In the genomic region with DNA sequence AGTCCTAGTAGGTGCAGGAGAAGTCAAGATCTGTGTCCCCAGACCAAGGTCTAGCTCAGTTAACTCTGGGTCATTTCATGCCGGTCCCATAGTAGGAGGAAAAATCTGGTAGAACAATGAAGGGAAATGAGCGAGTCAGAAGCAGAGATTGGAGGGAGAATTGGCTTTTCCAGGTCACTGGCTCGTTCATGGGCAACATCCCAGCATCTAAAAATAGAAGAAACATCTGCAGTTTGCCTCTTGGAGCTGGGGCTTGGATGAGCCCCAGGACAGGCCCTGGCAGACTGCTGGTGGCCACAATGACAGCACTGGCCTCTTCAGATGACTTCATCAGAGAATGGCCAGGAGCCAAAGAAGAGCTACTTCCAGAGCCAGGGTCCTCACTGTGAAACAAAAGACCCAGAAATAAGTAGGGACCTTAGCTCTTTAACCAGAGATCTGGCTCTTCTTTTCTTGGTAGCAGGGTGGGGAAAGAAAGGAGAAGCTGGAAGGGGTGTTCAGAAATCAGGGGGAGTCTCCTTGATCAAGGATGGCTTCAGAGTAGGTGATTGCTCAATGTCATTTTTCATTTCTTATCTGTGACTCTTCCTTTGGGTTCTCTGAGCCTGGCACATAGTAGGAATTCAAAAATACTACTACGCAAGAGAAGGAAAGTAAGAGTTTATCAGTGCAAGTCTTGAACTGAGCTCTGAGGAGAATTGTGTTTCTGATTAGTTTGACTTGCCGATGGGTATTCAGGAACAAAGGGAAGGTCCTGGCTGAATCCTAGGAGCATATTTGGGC, we compare ENCODE assay signal across 12 cellular contexts.
A peak's percentile ranks its signal among the peaks of the same experiment; 100 is the strongest.
DNase-seq lines count a peak whose midpoint lies in the region; ATAC-seq, FAIRE-seq and TF ChIP-seq lines count a peak whose summit lies in the region.
"Had no signal": no experiment of that assay in that cellular context is flagged by ENCODE, and none has a peak within 500 bp of the region (broad histone marks: within the 10 kb centered on the region; RNA-seq: fewer than 3 reads in every experiment).

No MANE protein-coding gene starts in this region.

- ATAC-seq in right lobe of liver (peak; percentile 42 to 71 (median 59)), HepG2 (no peak), HG02885 (IDR thresholded peaks at IDR 0.05; ENCODE audit: poor library complexity, unreplicated experiment) (no peak)
- no peak for ATAC-seq in effector memory CD8-positive, alpha-beta T cell (replicated peaks)
- ATAC-seq: natural killer cell treated with Interleukin-12 subunit alpha and Interleukin-12 subunit beta and Interleukin-15 and Interleukin-18, amount 100 ng/mL, for 72 hours had no signal

- no peak for FAIRE-seq in HepG2 (lab: Jason Lieb, UNC)
- FAIRE-seq: TTC549 had no signal

- H3K9me3 Mint-ChIP-seq in effector memory CD8-positive, alpha-beta T cell = peaks cover 0 to 2% of the 10 kb centered on the region in 2 donors
- H3K9me3 Mint-ChIP-seq: natural killer cell treated with Interleukin-12 subunit alpha and Interleukin-12 subunit beta and Interleukin-15 and Interleukin-18, amount 100 ng/mL, for 72 hours had no signal

- no peak overlapping the region for H2AFZ ChIP-seq in HepG2 (ENCODE audit: low read length)

- 38% methylated on average over 5 of the region's 5 CpGs for WGBS in right lobe of liver (ENCODE audit: insufficient coverage, low coverage, low lambda C conversion rate, missing lambda C conversion rate)
- WGBS in HepG2 (ENCODE audit: low lambda C conversion rate) = 39% methylated on average over 5 of the region's 5 CpGs

- no peak overlapping the region for H3K4me2 ChIP-seq in HepG2 (ENCODE audit: low read depth, low read length)

- no peaks in the 10 kb centered on the region for H4K20me1 ChIP-seq in HepG2 (ENCODE audit: insufficient read depth, low read length)

- POLR2A ChIA-PET in HepG2 (lab: Yijun Ruan, JAX) = no interaction called here

- H3K9me3 ChIP-seq in right lobe of liver (peaks cover 0 to 3% (median 0%) of the 10 kb centered on the region in 4 donors), HepG2 (ENCODE audit: low read length) (peaks cover 13% of the 10 kb centered on the region), vagina (no peaks in the 10 kb centered on the region)

- BruUV-seq in HepG2 (replicated peaks; lab: Mats Ljungman, UMichigan) = no TSS peak

- no peak overlapping the region for H3K27ac ChIP-seq in right lobe of liver
- no peak overlapping the region for H3K27ac ChIP-seq in HepG2 (ENCODE audit: extremely low read length, insufficient read depth, low read length)
- peak overlapping the region in 4 of 59 donors; percentile 22 to 75 (median 44) for H3K27ac ChIP-seq in dorsolateral prefrontal cortex
- H3K27ac ChIP-seq in vagina = no peak overlapping the region

- peaks cover 21 to 44% of the 10 kb centered on the region in 2 donors for H3K27me3 Mint-ChIP-seq in effector memory CD8-positive, alpha-beta T cell

- in situ Hi-C loops in HepG2 (cut with HindIII; ENCODE audit: extremely low pct_ligation_motif_present, low pct_unique_long_range_greater_than_20kb) = no loop called here

- no peaks in the 10 kb centered on the region for H3K36me3 Mint-ChIP-seq in effector memory CD8-positive, alpha-beta T cell (ENCODE audit: insufficient read depth)

- TF ChIP-seq POLR2A in right lobe of liver (IDR thresholded peaks at IDR 0.05) (no peak), HepG2 (IDR thresholded peaks at IDR 0.05; ENCODE audit: insufficient read depth in 1 of 2, low read depth in 2 of 2, low read length in 2 of 2) (no peak), vagina (IDR thresholded peaks at IDR 0.05) (no peak)

- no peak overlapping the region for H3K9ac ChIP-seq in HepG2 (ENCODE audit: insufficient read depth, low read depth, low read length)

- no peak for DNase-seq in right lobe of liver
- no peak for DNase-seq in HepG2 (ENCODE audit: low spot score)
- peak in 9 of 10 donors; percentile 33 to 78 (median 68) for DNase-seq in dorsolateral prefrontal cortex
- DNase-seq in medulla oblongata (ENCODE audit: extremely low spot score) = peak; percentile 75
- no peak for DNase-seq in effector memory CD8-positive, alpha-beta T cell
- no peak for DNase-seq in vagina (ENCODE audit: extremely low spot score in 2 of 2)
- no peak for DNase-seq in activated naive CD4-positive, alpha-beta T cell treated with anti-CD3 and anti-CD28 coated beads, Interleukin-2, amount 50 U/mL, for 16 hours
- DNase-seq: activated naive CD4-positive, alpha-beta T cell; NCI-H774 had no signal

- H3K4me3 ChIP-seq in right lobe of liver (no peak overlapping the region), HepG2 (replicated peaks in 1 of 3; ENCODE audit: insufficient read depth in 1 of 3, low read depth in 2 of 3, low read length in 3 of 3) (no peak overlapping the region), dorsolateral prefrontal cortex (peak overlapping the region in 1 of 59 donors; percentile 20), vagina (no peak overlapping the region)

- H3K36me3 ChIP-seq in right lobe of liver (no peaks in the 10 kb centered on the region), HepG2 (replicated peaks in 1 of 2; ENCODE audit: control insufficient read depth in 1 of 2, insufficient read depth in 2 of 2, low read length in 2 of 2) (no peaks in the 10 kb centered on the region), vagina (no peaks in the 10 kb centered on the region)

- no peak overlapping the region for H3K27ac Mint-ChIP-seq in effector memory CD8-positive, alpha-beta T cell
- H3K27ac Mint-ChIP-seq: natural killer cell treated with Interleukin-12 subunit alpha and Interleukin-12 subunit beta and Interleukin-15 and Interleukin-18, amount 100 ng/mL, for 72 hours had no signal

- H3K4me3 Mint-ChIP-seq in effector memory CD8-positive, alpha-beta T cell = no peak overlapping the region
- H3K4me3 Mint-ChIP-seq: natural killer cell treated with Interleukin-12 subunit alpha and Interleukin-12 subunit beta and Interleukin-15 and Interleukin-18, amount 100 ng/mL, for 72 hours had no signal

- no peak for TF ChIP-seq EP300 in HepG2 (IDR thresholded peaks at IDR 0.05; ENCODE audit: low read depth in 2 of 2, low read length in 2 of 2)
- TF ChIP-seq EP300 in HepG2 (CRISPR knock-in tag; IDR thresholded peaks at IDR 0.05; ENCODE audit: borderline replicate concordance) = no peak

- CTCF ChIA-PET in HepG2 (lab: Yijun Ruan, JAX; ENCODE audit: low intra/inter-chr PET ratio, low total read pairs) = no interaction called here

- intact Hi-C loops in right lobe of liver (cut with DNase I) = no loop called here
- intact Hi-C loops in HepG2 (cut with micrococcal nuclease; ENCODE audit: unreplicated experiment) = no loop called here
- intact Hi-C loops in dorsolateral prefrontal cortex (cut with DNase I) = loop anchor here (2.0 to 10.0 kb wide), 3 partner anchors 101 to 291 kb away; a partner anchor contains a TSS
- intact Hi-C loops in vagina (cut with DNase I) = no loop called here

- no peak for TF ChIP-seq RAD21 in HepG2 (CRISPR knock-in tag; IDR thresholded peaks at IDR 0.05)

- H3K79me2 ChIP-seq in HepG2 (ENCODE audit: insufficient read depth, low read length) = no peaks in the 10 kb centered on the region

- TF ChIP-seq CTCF in right lobe of liver (IDR thresholded peaks at IDR 0.05) (no peak), HepG2 (CRISPR knock-in tag; IDR thresholded peaks at IDR 0.05) (no peak), dorsolateral prefrontal cortex (IDR thresholded peaks at IDR 0.05 in 54 of 56, conservative IDR thresholded peaks at IDR 0.05 in 2 of 56; ENCODE audit: low read depth in 1 of 56, partially characterized antibody in 56 of 56) (peak in 1 of 56 donors; percentile 13), vagina (IDR thresholded peaks at IDR 0.05) (no peak)

- H3K4me1 ChIP-seq in right lobe of liver (no peaks in the 10 kb centered on the region), HepG2 (ENCODE audit: insufficient read depth, low read length) (no peaks in the 10 kb centered on the region), vagina (no peaks in the 10 kb centered on the region)

- no peaks in the 10 kb centered on the region for H3K27me3 ChIP-seq in right lobe of liver
- no peaks in the 10 kb centered on the region for H3K27me3 ChIP-seq in HepG2 (ENCODE audit: control insufficient read depth in 1 of 2, insufficient read depth in 2 of 2, low read length in 2 of 2)
- no peaks in the 10 kb centered on the region for H3K27me3 ChIP-seq in dorsolateral prefrontal cortex
- H3K27me3 ChIP-seq in vagina = no peaks in the 10 kb centered on the region

- no peaks in the 10 kb centered on the region for H3K4me1 Mint-ChIP-seq in effector memory CD8-positive, alpha-beta T cell (ENCODE audit: low read depth in 2 of 2)

TF ChIP-seq in HepG2, 621 proteins besides CTCF, POLR2A, EP300 and RAD21 (continues in another document):
- TF ChIP-seq ZFP36L1 (CRISPR knock-in tag; IDR thresholded peaks at IDR 0.05) = no peak
- TF ChIP-seq, protein P1, sequence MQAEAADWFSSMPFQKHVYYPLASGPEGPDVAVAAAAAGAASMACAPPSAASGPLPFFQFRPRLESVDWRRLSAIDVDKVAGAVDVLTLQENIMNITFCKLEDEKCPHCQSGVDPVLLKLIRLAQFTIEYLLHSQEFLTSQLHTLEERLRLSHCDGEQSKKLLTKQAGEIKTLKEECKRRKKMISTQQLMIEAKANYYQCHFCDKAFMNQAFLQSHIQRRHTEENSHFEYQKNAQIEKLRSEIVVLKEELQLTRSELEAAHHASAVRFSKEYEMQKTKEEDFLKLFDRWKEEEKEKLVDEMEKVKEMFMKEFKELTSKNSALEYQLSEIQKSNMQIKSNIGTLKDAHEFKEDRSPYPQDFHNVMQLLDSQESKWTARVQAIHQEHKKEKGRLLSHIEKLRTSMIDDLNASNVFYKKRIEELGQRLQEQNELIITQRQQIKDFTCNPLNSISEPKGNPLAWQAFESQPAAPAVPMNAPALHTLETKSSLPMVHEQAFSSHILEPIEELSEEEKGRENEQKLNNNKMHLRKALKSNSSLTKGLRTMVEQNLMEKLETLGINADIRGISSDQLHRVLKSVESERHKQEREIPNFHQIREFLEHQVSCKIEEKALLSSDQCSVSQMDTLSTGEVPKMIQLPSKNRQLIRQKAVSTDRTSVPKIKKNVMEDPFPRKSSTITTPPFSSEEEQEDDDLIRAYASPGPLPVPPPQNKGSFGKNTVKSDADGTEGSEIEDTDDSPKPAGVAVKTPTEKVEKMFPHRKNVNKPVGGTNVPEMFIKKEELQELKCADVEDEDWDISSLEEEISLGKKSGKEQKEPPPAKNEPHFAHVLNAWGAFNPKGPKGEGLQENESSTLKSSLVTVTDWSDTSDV (CRISPR knock-in tag; IDR thresholded peaks at IDR 0.05) = no peak
- no peak for TF ChIP-seq ATF1 (CRISPR knock-in tag; IDR thresholded peaks at IDR 0.05)
- TF ChIP-seq, protein P2, sequence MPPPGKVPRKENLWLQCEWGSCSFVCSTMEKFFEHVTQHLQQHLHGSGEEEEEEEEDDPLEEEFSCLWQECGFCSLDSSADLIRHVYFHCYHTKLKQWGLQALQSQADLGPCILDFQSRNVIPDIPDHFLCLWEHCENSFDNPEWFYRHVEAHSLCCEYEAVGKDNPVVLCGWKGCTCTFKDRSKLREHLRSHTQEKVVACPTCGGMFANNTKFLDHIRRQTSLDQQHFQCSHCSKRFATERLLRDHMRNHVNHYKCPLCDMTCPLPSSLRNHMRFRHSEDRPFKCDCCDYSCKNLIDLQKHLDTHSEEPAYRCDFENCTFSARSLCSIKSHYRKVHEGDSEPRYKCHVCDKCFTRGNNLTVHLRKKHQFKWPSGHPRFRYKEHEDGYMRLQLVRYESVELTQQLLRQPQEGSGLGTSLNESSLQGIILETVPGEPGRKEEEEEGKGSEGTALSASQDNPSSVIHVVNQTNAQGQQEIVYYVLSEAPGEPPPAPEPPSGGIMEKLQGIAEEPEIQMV (CRISPR knock-in tag; IDR thresholded peaks at IDR 0.05; ENCODE audit: low read depth) = no peak

Comparison
In these comparisons a context has a peak if more than half of its experiments do, and no peak if none do; other contexts are left out.
1. ATAC-seq: peak in right lobe of liver (4 of 4); none in HepG2 (single experiment), effector memory CD8-positive, alpha-beta T cell (single experiment) and HG02885 (single experiment).
2. DNase-seq: peak in dorsolateral prefrontal cortex (9 of 10) and medulla oblongata (single experiment); none in right lobe of liver (0 of 3), HepG2 (single experiment), effector memory CD8-positive, alpha-beta T cell (0 of 3), vagina (0 of 2) and activated naive CD4-positive, alpha-beta T cell treated with anti-CD3 and anti-CD28 coated beads, Interleukin-2, amount 50 U/mL, for 16 hours (single experiment).
3. intact Hi-C loops: an anchor here in dorsolateral prefrontal cortex (2.0 to 10.0 kb wide); none called in right lobe of liver, HepG2 and vagina.